1 cellular context compared by ENCODE assay signal in the genomic region with DNA sequence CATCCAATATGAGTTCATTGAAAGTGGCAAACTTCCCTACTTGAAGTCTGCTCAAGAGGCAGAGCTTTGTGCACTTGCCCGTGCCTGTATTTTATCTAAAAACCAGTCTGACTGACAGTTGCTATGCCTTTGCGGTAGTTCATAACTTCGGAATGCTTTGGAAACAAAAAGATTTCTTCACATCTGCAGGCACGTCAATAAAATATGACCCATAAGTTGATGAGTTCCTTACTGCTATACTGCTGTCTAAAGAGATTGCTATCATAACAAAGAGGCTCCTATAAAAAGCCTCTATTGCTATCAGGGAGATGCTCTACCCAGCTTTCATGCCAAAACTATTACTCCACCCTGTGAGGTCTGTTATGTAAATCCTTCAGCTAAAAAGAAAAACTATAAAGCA.
TF ChIP-seq lines count a peak whose summit lies in the region.

No MANE protein-coding gene starts in this region.

TF ChIP-seq in IMR-90, 13 proteins besides CTCF, POLR2A, EP300 and RAD21:
- no peak for TF ChIP-seq NFE2L2 (IDR thresholded peaks at IDR 0.05; ENCODE audit: low read depth, low read length)
- TF ChIP-seq CHD1 (IDR thresholded peaks at IDR 0.05; ENCODE audit: low read depth, low read length) = no peak
- TF ChIP-seq, protein P1, sequence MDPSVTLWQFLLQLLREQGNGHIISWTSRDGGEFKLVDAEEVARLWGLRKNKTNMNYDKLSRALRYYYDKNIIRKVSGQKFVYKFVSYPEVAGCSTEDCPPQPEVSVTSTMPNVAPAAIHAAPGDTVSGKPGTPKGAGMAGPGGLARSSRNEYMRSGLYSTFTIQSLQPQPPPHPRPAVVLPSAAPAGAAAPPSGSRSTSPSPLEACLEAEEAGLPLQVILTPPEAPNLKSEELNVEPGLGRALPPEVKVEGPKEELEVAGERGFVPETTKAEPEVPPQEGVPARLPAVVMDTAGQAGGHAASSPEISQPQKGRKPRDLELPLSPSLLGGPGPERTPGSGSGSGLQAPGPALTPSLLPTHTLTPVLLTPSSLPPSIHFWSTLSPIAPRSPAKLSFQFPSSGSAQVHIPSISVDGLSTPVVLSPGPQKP (IDR thresholded peaks at IDR 0.05; ENCODE audit: borderline replicate concordance, low read depth, low read length) = no peak
- TF ChIP-seq CEBPB (IDR thresholded peaks at IDR 0.05; ENCODE audit: low read depth, low read length) = 0 out of 2 replicates have a peak, but pooled peaks have one; percentile 15
- TF ChIP-seq RFX5 (IDR thresholded peaks at IDR 0.05; ENCODE audit: low read depth, low read length) = no peak
